Comparison of ENCODE assay signal across 20 cellular contexts in genomic region chr4:92182006-92182735, GRCh38.
"Had no signal": no experiment of that assay in that cellular context is flagged by ENCODE, and none has a peak within 500 bp of the region (broad histone marks: within the 10 kb centered on the region; RNA-seq: fewer than 3 reads in every experiment).

No MANE protein-coding gene starts in this region.

- H3K36me3 Mint-ChIP-seq: activated naive CD8-positive, alpha-beta T cell treated with anti-CD3 and anti-CD28 coated beads for 36 hours had no signal

- H3K36me3 ChIP-seq: breast epithelium, esophagus squamous epithelium, heart left ventricle, thyroid gland had no signal

- ATAC-seq: activated CD8-positive, alpha-beta T cell treated with anti-CD3 and anti-CD28 coated beads, Interleukin-2, amount 10 ng/mL, durations not matched to agents 7 days and 5 days; activated T-helper 17 cell treated with anti-CD3 and anti-CD28 coated beads, Interleukin-2, amount 50 U/mL, for 72 hours; heart left ventricle; naive thymus-derived CD8-positive, alpha-beta T cell; stimulated activated naive CD8-positive, alpha-beta T cell treated with anti-CD3 and anti-CD28 coated beads, Interleukin-15, Interleukin-2, amounts not matched to agents 100 U/mL and 50 U/mL, for 24 hours had no signal

- H3K4me3 ChIP-seq: breast epithelium, coronary artery, esophagus squamous epithelium, heart left ventricle, lung, thyroid gland had no signal

- H3K9me3 ChIP-seq: thyroid gland had no signal

- H3K27ac Mint-ChIP-seq: activated CD8-positive, alpha-beta T cell treated with anti-CD3 and anti-CD28 coated beads, Interleukin-2, amount 10 ng/mL, durations not matched to agents 7 days and 5 days; activated naive CD8-positive, alpha-beta T cell treated with anti-CD3 and anti-CD28 coated beads for 36 hours; activated T-cell treated with anti-CD3 and anti-CD28 coated beads, Interleukin-2, amount 50 U/mL, for 24 hours; activated T-helper 17 cell treated with anti-CD3 and anti-CD28 coated beads, Interleukin-2, amount 50 U/mL, for 72 hours; naive thymus-derived CD8-positive, alpha-beta T cell; progenitor cell of endocrine pancreas had no signal

- H3K27ac ChIP-seq: breast epithelium, coronary artery, esophagus squamous epithelium, heart left ventricle, thyroid gland had no signal

- H3K4me3 Mint-ChIP-seq: activated CD8-positive, alpha-beta T cell treated with anti-CD3 and anti-CD28 coated beads, Interleukin-2, amount 10 ng/mL, durations not matched to agents 7 days and 5 days; activated naive CD8-positive, alpha-beta T cell treated with anti-CD3 and anti-CD28 coated beads for 36 hours; activated T-cell treated with anti-CD3 and anti-CD28 coated beads, Interleukin-2, amount 50 U/mL, for 24 hours; activated T-helper 17 cell treated with anti-CD3 and anti-CD28 coated beads, Interleukin-2, amount 50 U/mL, for 72 hours; naive thymus-derived CD8-positive, alpha-beta T cell had no signal

- H3K27me3 ChIP-seq: breast epithelium, esophagus squamous epithelium, heart left ventricle, thyroid gland had no signal

- H3K27me3 Mint-ChIP-seq: activated naive CD8-positive, alpha-beta T cell treated with anti-CD3 and anti-CD28 coated beads for 36 hours; activated T-cell treated with anti-CD3 and anti-CD28 coated beads, Interleukin-2, amount 50 U/mL, for 24 hours; activated T-helper 17 cell treated with anti-CD3 and anti-CD28 coated beads, Interleukin-2, amount 50 U/mL, for 72 hours; naive thymus-derived CD8-positive, alpha-beta T cell; progenitor cell of endocrine pancreas had no signal

- H3K4me1 ChIP-seq: breast epithelium, heart left ventricle, thyroid gland had no signal

- H3K4me1 Mint-ChIP-seq: activated naive CD8-positive, alpha-beta T cell treated with anti-CD3 and anti-CD28 coated beads for 36 hours; activated T-helper 17 cell treated with anti-CD3 and anti-CD28 coated beads, Interleukin-2, amount 50 U/mL, for 72 hours; naive thymus-derived CD8-positive, alpha-beta T cell had no signal

- DNase-seq: activated CD4-positive, alpha-beta T cell treated with anti-CD3 and anti-CD28 coated beads for 1 hour; activated CD4-positive, alpha-beta T cell treated with anti-CD3 and anti-CD28 coated beads, Interleukin-2, amount 50 U/mL, for 1 hour; activated CD8-positive, alpha-beta T cell treated with anti-CD3 and anti-CD28 coated beads, Interleukin-2, amount 10 ng/mL, durations not matched to agents 7 days and 5 days; activated naive CD4-positive, alpha-beta T cell treated with Interleukin-2 at 50 U/mL for 16 hours; activated naive CD8-positive, alpha-beta T cell treated with anti-CD3 and anti-CD28 coated beads for 36 hours; activated T-cell treated with anti-CD3 and anti-CD28 coated beads, Interleukin-2, amount 50 U/mL, for 24 hours; esophagus squamous epithelium; islet precursor cell; naive thymus-derived CD8-positive, alpha-beta T cell; retina; stimulated activated CD4-positive, alpha-beta T cell treated with anti-CD3 and anti-CD28 coated beads, Interleukin-4, amount 100 ng/mL, for 24 hours; stimulated activated naive CD8-positive, alpha-beta T cell treated with anti-CD3 and anti-CD28 coated beads, Interleukin-15, Interleukin-2, amounts not matched to agents 100 U/mL and 50 U/mL, for 24 hours; T-helper 9 cell; thyroid gland had no signal
